ENCODE assay signal across 32 cellular contexts in the genomic region with DNA sequence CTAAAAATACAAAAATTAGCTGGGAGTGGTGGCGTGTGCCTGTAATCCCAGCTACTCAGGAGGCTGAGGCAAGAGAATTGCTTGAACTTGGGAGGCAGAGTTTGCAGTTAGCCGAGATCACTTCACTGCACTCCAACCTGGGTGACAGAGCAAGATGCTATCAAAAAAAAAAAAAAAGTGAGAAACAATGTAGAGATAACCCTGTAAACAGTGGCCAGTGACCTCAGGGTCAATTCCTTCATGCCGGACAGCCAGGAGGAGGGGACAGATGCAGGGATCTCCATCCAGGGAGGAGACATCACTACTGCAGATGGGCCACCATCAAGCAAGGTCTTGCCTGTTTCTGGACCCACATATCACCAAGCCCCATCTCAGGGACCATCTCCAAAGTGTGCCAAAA. TPM values are rescaled to one million over a fixed set of nuclear protein-coding genes. Genes with fewer than 3 reads are reported as not detected.
"Had no signal": no experiment of that assay in that cellular context is flagged by ENCODE, and none has a peak within 500 bp of the region (broad histone marks: within the 10 kb centered on the region; RNA-seq: fewer than 3 reads in every experiment).

No MANE protein-coding gene starts in this region.

- H2AFZ ChIP-seq: neural progenitor cell, parathyroid adenoma had no signal

- H3K4me3 ChIP-seq: left lung, lower lobe of right lung, neural progenitor cell, right atrium auricular region, right lobe of liver, smooth muscle cell, tibial nerve, upper lobe of right lung had no signal

- H3K4me1 ChIP-seq: left lung, lower lobe of right lung, neural progenitor cell, parathyroid adenoma, right atrium auricular region, right lobe of liver, tibial nerve, upper lobe of right lung had no signal

- H3K27ac Mint-ChIP-seq: nephron; neural progenitor cell; progenitor cell of endocrine pancreas; stimulated activated memory B cell treated with anti-CD40 and anti-IgM and Interleukin-4, amounts not matched to agents 10 μg/mL and 1 μg/mL and 100 μg/mL, for 72 hours; stimulated activated naive CD8-positive, alpha-beta T cell treated with anti-CD3 and anti-CD28 coated beads, Interleukin-15, amount 100 ng/mL, for 72 hours had no signal

- DNase-seq: hippocampal formation; kidney; left colon; left lung; lower lobe of right lung; mammary epithelial cell; mesenchymal stem cell; naive thymus-derived CD8-positive, alpha-beta T cell; occipital lobe; stimulated activated CD4-positive, alpha-beta T cell treated with anti-CD3 and anti-CD28 coated beads, Interleukin-1b, Interleukin-23, amount 100 ng/mL, for 48 hours; stimulated activated CD4-positive, alpha-beta T cell treated with anti-CD3 and anti-CD28 coated beads, Interleukin-2, amount 100 ng/mL, for 48 hours; stimulated activated CD4-positive, alpha-beta T cell treated with anti-CD3 and anti-CD28 coated beads, Interleukin-4, amount 100 ng/mL, for 4 hours; stimulated activated CD8-positive, alpha-beta memory T cell treated with anti-CD3 and anti-CD28 coated beads, Interleukin-4, amount 100 ng/mL, for 48 hours; stimulated activated naive CD4-positive, alpha-beta T cell treated with Interleukin-2 at 50 U/mL for 16 hours; stimulated activated naive CD8-positive, alpha-beta T cell treated with anti-CD3 and anti-CD28 coated beads, Interleukin-15, amount 100 ng/mL, for 72 hours; substantia nigra; upper lobe of right lung had no signal

- H3K27ac ChIP-seq: left lung, lower lobe of right lung, neural progenitor cell, neutrophil, parathyroid adenoma, right atrium auricular region, right lobe of liver, tibial nerve, upper lobe of right lung had no signal

- H3K79me2 ChIP-seq: parathyroid adenoma had no signal

- H3K27me3 Mint-ChIP-seq: naive thymus-derived CD8-positive, alpha-beta T cell; progenitor cell of endocrine pancreas; stimulated activated memory B cell treated with anti-CD40 and anti-IgM and Interleukin-4, amounts not matched to agents 10 μg/mL and 1 μg/mL and 100 μg/mL, for 72 hours; stimulated activated naive CD8-positive, alpha-beta T cell treated with anti-CD3 and anti-CD28 coated beads, Interleukin-15, amount 100 ng/mL, for 72 hours had no signal

- H3K9ac ChIP-seq: neural progenitor cell, parathyroid adenoma had no signal

- H3K36me3 ChIP-seq: neural progenitor cell had no signal

- ATAC-seq: left colon; left lung; lower lobe of right lung; naive thymus-derived CD8-positive, alpha-beta T cell; right lobe of liver; stimulated activated memory B cell treated with anti-CD40 and anti-IgM and Interleukin-4, amounts not matched to agents 10 μg/mL and 1 μg/mL and 100 μg/mL, for 72 hours; stimulated activated naive CD8-positive, alpha-beta T cell treated with anti-CD3 and anti-CD28 coated beads, Interleukin-15, amount 100 ng/mL, for 72 hours; upper lobe of right lung had no signal

- H3K9me3 Mint-ChIP-seq: naive thymus-derived CD8-positive, alpha-beta T cell; nephron; stimulated activated memory B cell treated with anti-CD40 and anti-IgM and Interleukin-4, amounts not matched to agents 10 μg/mL and 1 μg/mL and 100 μg/mL, for 72 hours had no signal

- H3K9me3 ChIP-seq: left lung, neutrophil, right lobe of liver, upper lobe of right lung had no signal

- H3K27me3 ChIP-seq: left lung, neural progenitor cell, neutrophil, right atrium auricular region, right lobe of liver, tibial nerve, upper lobe of right lung had no signal

- H3K4me2 ChIP-seq: neural progenitor cell, smooth muscle cell had no signal

- H3K4me3 Mint-ChIP-seq: naive thymus-derived CD8-positive, alpha-beta T cell; nephron; neural progenitor cell; stimulated activated memory B cell treated with anti-CD40 and anti-IgM and Interleukin-4, amounts not matched to agents 10 μg/mL and 1 μg/mL and 100 μg/mL, for 72 hours; stimulated activated naive CD8-positive, alpha-beta T cell treated with anti-CD3 and anti-CD28 coated beads, Interleukin-15, amount 100 ng/mL, for 72 hours had no signal

- H3K4me1 Mint-ChIP-seq: nephron; neural progenitor cell; stimulated activated memory B cell treated with anti-CD40 and anti-IgM and Interleukin-4, amounts not matched to agents 10 μg/mL and 1 μg/mL and 100 μg/mL, for 72 hours had no signal

- FAIRE-seq: kidney, urothelium cell line had no signal

RNA-seq across cellular contexts. Expression of a gene that starts 14.0 kb away (rescaled TPM):
- total RNA-seq: upper lobe of right lung had no signal

RNA-seq across cellular contexts. Expression of a gene that starts 31.9 kb away (rescaled TPM):
- total RNA-seq: mammary epithelial cell, occipital lobe, osteocyte, progenitor cell of endocrine pancreas, pulmonary artery endothelial cell, renal cortical epithelial cell, smooth muscle cell, temporal lobe had no signal
- polyA plus RNA-seq: smooth muscle cell had no signal
